In genomic region chr5:67154518-67155206, GRCh38 we compare ENCODE assay signal across 17 cellular contexts. TPM values are rescaled to one million over a fixed set of nuclear protein-coding genes. Genes with fewer than 3 reads are reported as not detected.
DNase-seq lines count a peak whose midpoint lies in the region; ATAC-seq and TF ChIP-seq lines count a peak whose summit lies in the region.
"Had no signal": no experiment of that assay in that cellular context is flagged by ENCODE, and none has a peak within 500 bp of the region (broad histone marks: within the 10 kb centered on the region; RNA-seq: fewer than 3 reads in every experiment).

No MANE protein-coding gene starts in this region.

- H3K4me1 Mint-ChIP-seq in WTC11: peaks cover 5% of the 10 kb centered on the region; the same call in 1 of the 2 replicates
- H3K4me1 Mint-ChIP-seq in activated T-cell treated with anti-CD3 and anti-CD28 coated beads, Interleukin-2, amount 50 U/mL, for 72 hours (ENCODE audit: low read depth): peaks cover 21% of the 10 kb centered on the region

- H3K4me1 ChIP-seq in A673 (ENCODE audit: insufficient read depth, low read length, poor library complexity, severe bottlenecking) (peaks cover 15% of the 10 kb centered on the region), left lung (peaks cover 0 to 5% of the 10 kb centered on the region in 2 donors)

- no peaks in the 10 kb centered on the region for H3K36me3 Mint-ChIP-seq in WTC11
- peaks cover 0 to 10% of the 10 kb centered on the region in 2 donors for H3K36me3 Mint-ChIP-seq in activated T-cell treated with anti-CD3 and anti-CD28 coated beads, Interleukin-2, amount 50 U/mL, for 72 hours (ENCODE audit: insufficient read depth in 2 of 2)

- no TSS peak for BruUV-seq in A673 (replicated peaks; lab: Mats Ljungman, UMichigan)

- POLR2A ChIA-PET in A673 (lab: Charles Lee; ENCODE audit: low non-redundant PET): no interaction called here
- POLR2A ChIA-PET in WTC11 (lab: Charles Lee): no interaction called here

- intact Hi-C loops in A673 (cut with micrococcal nuclease; ENCODE audit: unreplicated experiment) (loop anchor here (10.0 kb wide), 1 partner anchor 1100 kb away; no protein-coding TSS in a partner anchor), left lung (cut with DNase I) (loop anchor here in 1 of 2 donors (5.0 kb wide), 1 partner anchor 53 kb away; no protein-coding TSS in a partner anchor)

- no peak for ATAC-seq in WTC11
- peak; percentile 86 for ATAC-seq in left lung
- ATAC-seq in HG02885 (IDR thresholded peaks at IDR 0.05; ENCODE audit: poor library complexity, unreplicated experiment): no peak
- ATAC-seq in GM18861 (IDR thresholded peaks at IDR 0.05; ENCODE audit: unreplicated experiment): no peak
- no peak for ATAC-seq in GM19397 (IDR thresholded peaks at IDR 0.05; ENCODE audit: unreplicated experiment)
- no peak for ATAC-seq in activated T-cell treated with anti-CD3 and anti-CD28 coated beads, Interleukin-2, amount 50 U/mL, for 72 hours (replicated peaks in 1 of 2)

- H3K27me3 ChIP-seq in A673 (replicated peaks; ENCODE audit: insufficient read depth, low read depth, low read length, poor library complexity) (no peaks in the 10 kb centered on the region), left lung (no peaks in the 10 kb centered on the region)

- H3K27me3 Mint-ChIP-seq in WTC11 (ENCODE audit: low read depth): no peaks in the 10 kb centered on the region
- H3K27me3 Mint-ChIP-seq in activated T-cell treated with anti-CD3 and anti-CD28 coated beads, Interleukin-2, amount 50 U/mL, for 72 hours (ENCODE audit: low read depth): no peaks in the 10 kb centered on the region
- H3K27me3 Mint-ChIP-seq: activated B cell treated with CpG ODN at 0.5 μM for 24 hours; activated CD4-positive, alpha-beta memory T cell treated with anti-CD3 and anti-CD28 coated beads, Interleukin-2, amount 10 ng/mL, durations not matched to agents 7 days and 5 days; activated naive CD8-positive, alpha-beta T cell; activated T-cell treated with anti-CD3 and anti-CD28 coated beads, Interleukin-2, amount 50 U/mL, for 24 hours; CD8-positive, alpha-beta memory T cell had no signal

- no peak overlapping the region for H3K4me3 Mint-ChIP-seq in WTC11
- H3K4me3 Mint-ChIP-seq in activated T-cell treated with anti-CD3 and anti-CD28 coated beads, Interleukin-2, amount 50 U/mL, for 72 hours: no peak overlapping the region
- H3K4me3 Mint-ChIP-seq: activated B cell treated with CpG ODN at 0.5 μM for 24 hours; activated CD4-positive, alpha-beta memory T cell treated with anti-CD3 and anti-CD28 coated beads, Interleukin-2, amount 10 ng/mL, durations not matched to agents 7 days and 5 days; activated naive CD8-positive, alpha-beta T cell; activated T-cell treated with anti-CD3 and anti-CD28 coated beads, Interleukin-2, amount 50 U/mL, for 24 hours; CD8-positive, alpha-beta memory T cell had no signal

- H3K27ac ChIP-seq in A673 (ENCODE audit: low read depth, low read length, poor library complexity, severe bottlenecking) (no peak overlapping the region), left lung (no peak overlapping the region)

- H3K9me3 ChIP-seq in A673 (ENCODE audit: low read depth, low read length, poor library complexity, severe bottlenecking): no peaks in the 10 kb centered on the region
- no peaks in the 10 kb centered on the region for H3K9me3 ChIP-seq in left lung

- no peaks in the 10 kb centered on the region for H3K9me3 Mint-ChIP-seq in WTC11
- H3K9me3 Mint-ChIP-seq in activated T-cell treated with anti-CD3 and anti-CD28 coated beads, Interleukin-2, amount 50 U/mL, for 72 hours: no peaks in the 10 kb centered on the region
- H3K9me3 Mint-ChIP-seq: activated CD4-positive, alpha-beta memory T cell treated with anti-CD3 and anti-CD28 coated beads, Interleukin-2, amount 10 ng/mL, durations not matched to agents 7 days and 5 days; activated T-cell treated with anti-CD3 and anti-CD28 coated beads, Interleukin-2, amount 50 U/mL, for 24 hours; CD8-positive, alpha-beta memory T cell had no signal

- TF ChIP-seq CTCF in A673 (conservative IDR thresholded peaks at IDR 0.05; ENCODE audit: low read depth, low read length): no peak
- no peak for TF ChIP-seq CTCF in WTC11 (IDR thresholded peaks at IDR 0.05)
- no peak for TF ChIP-seq CTCF in left lung (IDR thresholded peaks at IDR 0.05)

- CTCF ChIA-PET in A673 (lab: Charles Lee) (no interaction called here), WTC11 (lab: Charles Lee) (interaction anchor here (1.3 kb wide), 1 partner anchor 54 kb away, joined by 3 read pairs; no protein-coding TSS in a partner anchor)

- H3K4me3 ChIP-seq in A673 (ENCODE audit: low read depth, low read length, poor library complexity, severe bottlenecking): no peak overlapping the region
- H3K4me3 ChIP-seq in left lung: no peak overlapping the region

- DNase-seq in A673 (ENCODE audit: low spot score) (peak; percentile 27), NCI-H187 treated with DMSO at 0.1 percent for 48 hours (lab: John Stamatoyannopoulos, UW) (peak; percentile 88), WTC11 (ENCODE audit: low spot score) (no peak), left lung (no peak)
- DNase-seq in activated T-cell treated with anti-CD3 and anti-CD28 coated beads, Interleukin-2, amount 50 U/mL, for 72 hours: no peak
- DNase-seq: activated B cell treated with CpG ODN at 0.5 μM for 24 hours; activated CD4-positive, alpha-beta memory T cell treated with anti-CD3 and anti-CD28 coated beads, Interleukin-2, amount 10 ng/mL, durations not matched to agents 7 days and 5 days; activated T-cell treated with anti-CD3 and anti-CD28 coated beads, Interleukin-2, amount 50 U/mL, for 24 hours; CD8-positive, alpha-beta memory T cell; HCEC 1CT; NCI-H2171 treated with DMSO at 0.1 percent for 48 hours had no signal

- H3K36me3 ChIP-seq in A673 (ENCODE audit: insufficient read depth, low read length, poor library complexity, severe bottlenecking) (no peaks in the 10 kb centered on the region), left lung (peaks cover 0 to 57% of the 10 kb centered on the region in 2 donors)

- H3K27ac Mint-ChIP-seq in WTC11: peak overlapping the region; percentile 59; the same call in 1 of the 2 replicates
- no peak overlapping the region for H3K27ac Mint-ChIP-seq in activated T-cell treated with anti-CD3 and anti-CD28 coated beads, Interleukin-2, amount 50 U/mL, for 72 hours
- H3K27ac Mint-ChIP-seq: activated B cell treated with CpG ODN at 0.5 μM for 24 hours; activated CD4-positive, alpha-beta memory T cell treated with anti-CD3 and anti-CD28 coated beads, Interleukin-2, amount 10 ng/mL, durations not matched to agents 7 days and 5 days; activated naive CD8-positive, alpha-beta T cell; activated T-cell treated with anti-CD3 and anti-CD28 coated beads, Interleukin-2, amount 50 U/mL, for 24 hours had no signal

TF ChIP-seq in WTC11, 78 proteins besides CTCF, POLR2A, EP300 and RAD21 (continues in another document):
- TF ChIP-seq NR2C2 (CRISPR knock-in tag; IDR thresholded peaks at IDR 0.05): no peak
- TF ChIP-seq ATF6 (CRISPR knock-in tag; IDR thresholded peaks at IDR 0.05): no peak
- no peak for TF ChIP-seq TP53 (CRISPR knock-in tag; IDR thresholded peaks at IDR 0.05)
- TF ChIP-seq, protein P1, sequence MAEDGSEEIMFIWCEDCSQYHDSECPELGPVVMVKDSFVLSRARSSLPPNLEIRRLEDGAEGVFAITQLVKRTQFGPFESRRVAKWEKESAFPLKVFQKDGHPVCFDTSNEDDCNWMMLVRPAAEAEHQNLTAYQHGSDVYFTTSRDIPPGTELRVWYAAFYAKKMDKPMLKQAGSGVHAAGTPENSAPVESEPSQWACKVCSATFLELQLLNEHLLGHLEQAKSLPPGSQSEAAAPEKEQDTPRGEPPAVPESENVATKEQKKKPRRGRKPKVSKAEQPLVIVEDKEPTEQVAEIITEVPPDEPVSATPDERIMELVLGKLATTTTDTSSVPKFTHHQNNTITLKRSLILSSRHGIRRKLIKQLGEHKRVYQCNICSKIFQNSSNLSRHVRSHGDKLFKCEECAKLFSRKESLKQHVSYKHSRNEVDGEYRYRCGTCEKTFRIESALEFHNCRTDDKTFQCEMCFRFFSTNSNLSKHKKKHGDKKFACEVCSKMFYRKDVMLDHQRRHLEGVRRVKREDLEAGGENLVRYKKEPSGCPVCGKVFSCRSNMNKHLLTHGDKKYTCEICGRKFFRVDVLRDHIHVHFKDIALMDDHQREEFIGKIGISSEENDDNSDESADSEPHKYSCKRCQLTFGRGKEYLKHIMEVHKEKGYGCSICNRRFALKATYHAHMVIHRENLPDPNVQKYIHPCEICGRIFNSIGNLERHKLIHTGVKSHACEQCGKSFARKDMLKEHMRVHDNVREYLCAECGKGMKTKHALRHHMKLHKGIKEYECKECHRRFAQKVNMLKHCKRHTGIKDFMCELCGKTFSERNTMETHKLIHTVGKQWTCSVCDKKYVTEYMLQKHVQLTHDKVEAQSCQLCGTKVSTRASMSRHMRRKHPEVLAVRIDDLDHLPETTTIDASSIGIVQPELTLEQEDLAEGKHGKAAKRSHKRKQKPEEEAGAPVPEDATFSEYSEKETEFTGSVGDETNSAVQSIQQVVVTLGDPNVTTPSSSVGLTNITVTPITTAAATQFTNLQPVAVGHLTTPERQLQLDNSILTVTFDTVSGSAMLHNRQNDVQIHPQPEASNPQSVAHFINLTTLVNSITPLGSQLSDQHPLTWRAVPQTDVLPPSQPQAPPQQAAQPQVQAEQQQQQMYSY (CRISPR knock-in tag; IDR thresholded peaks at IDR 0.05): no peak
- TF ChIP-seq GRHL2 (CRISPR knock-in tag; IDR thresholded peaks at IDR 0.05; ENCODE audit: insufficient replicate concordance, severe bottlenecking): no peak

RNA-seq across cellular contexts. Expression of gene CD180, which starts 41.9 kb away (rescaled TPM):
- total RNA-seq in A673 (2021) (0.24 TPM in 1 of 2 replicates, not detected in the other), WTC11 (2021) (not detected in 3 replicates), left lung (1 to 10 TPM; 3.1 to 9.4 TPM)
- total RNA-seq in activated T-cell treated with anti-CD3 and anti-CD28 coated beads, Interleukin-2, amount 50 U/mL, for 72 hours: under 1 TPM; 0.05 to 0.14 TPM
- total RNA-seq: endothelial cell of umbilical vein, fibroblast of villous mesenchyme had no signal

Comparison
In these comparisons a context has a peak if more than half of its experiments do, and no peak if none do; other contexts are left out.
1. DNase-seq: peak in A673 (single experiment) and NCI-H187 treated with DMSO at 0.1 percent for 48 hours (single experiment); none in WTC11 (single experiment), left lung (0 of 2) and activated T-cell treated with anti-CD3 and anti-CD28 coated beads, Interleukin-2, amount 50 U/mL, for 72 hours (0 of 2).